In the genomic region with DNA sequence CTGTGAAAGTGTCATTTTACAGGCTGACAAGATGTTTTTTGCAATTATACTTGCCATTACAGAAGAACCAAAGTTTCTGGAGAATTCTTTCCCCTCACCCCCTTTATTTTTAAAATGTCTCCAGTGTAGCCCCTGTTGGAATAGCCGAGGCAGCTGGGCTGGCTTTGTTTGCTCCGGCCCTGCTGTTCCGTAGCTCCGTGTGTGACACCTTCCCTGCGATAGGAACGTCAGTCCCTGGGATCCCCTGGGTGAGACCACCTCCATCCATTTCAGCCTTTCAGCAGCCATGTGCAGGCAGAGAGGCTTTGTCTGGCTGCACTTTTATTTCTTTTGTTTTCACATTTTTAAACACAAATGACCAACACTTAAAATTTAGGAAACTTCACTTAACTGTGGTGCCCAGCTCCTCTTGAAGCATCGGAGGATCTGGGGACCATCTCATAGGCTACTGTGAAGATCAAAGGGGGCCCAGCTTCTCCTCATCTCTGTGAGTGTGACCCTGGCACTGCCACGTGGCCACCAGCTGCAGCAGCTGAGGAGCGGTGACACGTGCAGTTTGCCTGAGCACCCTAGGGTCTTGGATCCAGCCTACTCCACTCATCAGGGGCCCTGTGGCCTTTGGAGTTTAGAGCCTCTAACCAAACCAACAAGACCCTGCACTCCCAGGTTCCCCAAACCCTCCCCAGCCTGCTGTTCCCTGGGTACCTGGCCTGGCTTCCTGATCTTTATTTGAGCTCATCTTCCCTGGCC, we compare ENCODE assay signal across 30 cellular contexts.
"Had no signal": no experiment of that assay in that cellular context is flagged by ENCODE, and none has a peak within 500 bp of the region (broad histone marks: within the 10 kb centered on the region; RNA-seq: fewer than 3 reads in every experiment).

No MANE protein-coding gene starts in this region.

- ATAC-seq: activated T-cell treated with anti-CD3 and anti-CD28 coated beads, Interleukin-2, amount 50 U/mL, for 4 hours; Right ventricle myocardium inferior; SK-N-SH treated with all-trans-retinoic acid at 6 μM for 48 hours; T-cell; T-helper 17 cell had no signal

- H3K27ac Mint-ChIP-seq: activated CD4-positive, alpha-beta memory T cell treated with anti-CD3 and anti-CD28 coated beads for 36 hours; activated T-helper 1 cell treated with anti-CD3 and anti-CD28 coated beads, Interleukin-12 subunit alpha, Interleukin-12 subunit beta, Interleukin-2, Interleukin-4 antibody, amounts not matched to agents 30 ng/mL and 10 ng/mL and 1 ng/mL, durations not matched to agents 14 hours and 24 hours and 36 hours; T-cell; T-helper 17 cell had no signal

- H3K4me1 Mint-ChIP-seq: T-cell had no signal

- H3K4me3 ChIP-seq: adrenal gland, PC-9 had no signal

- H3K9me3 Mint-ChIP-seq: activated CD4-positive, alpha-beta memory T cell treated with anti-CD3 and anti-CD28 coated beads for 36 hours; activated T-cell treated with anti-CD3 and anti-CD28 coated beads, Interleukin-2, amount 50 U/mL, for 4 hours; activated T-helper 1 cell treated with anti-CD3 and anti-CD28 coated beads, Interleukin-12 subunit alpha, Interleukin-12 subunit beta, Interleukin-2, Interleukin-4 antibody, amounts not matched to agents 30 ng/mL and 10 ng/mL and 1 ng/mL, durations not matched to agents 14 hours and 24 hours and 36 hours; T-cell had no signal

- H3K9me3 ChIP-seq: adrenal gland had no signal

- H2AFZ ChIP-seq: PC-9 had no signal

- H3K27me3 ChIP-seq: adrenal gland had no signal

- H3K4me2 ChIP-seq: PC-9 had no signal

- H3K27me3 Mint-ChIP-seq: activated CD4-positive, alpha-beta memory T cell treated with anti-CD3 and anti-CD28 coated beads for 36 hours; T-cell; T-helper 17 cell had no signal

- FAIRE-seq: RCC 7860 had no signal

- H3K27ac ChIP-seq: adrenal gland, PC-9, RWPE1, WERI-Rb-1 had no signal

- DNase-seq: activated CD4-positive, alpha-beta memory T cell treated with anti-CD3 and anti-CD28 coated beads for 36 hours; activated CD4-positive, alpha-beta T cell treated with anti-CD3 and anti-CD28 coated beads, Interleukin-2, amount 50 U/mL, for 1 hour; activated CD8-positive, alpha-beta memory T cell treated with anti-CD3 and anti-CD28 coated beads, Interleukin-2, amount 50 U/mL, for 4 hours; activated gamma-delta T cell treated with Interleukin-2 at 50 U/mL for 16 hours; activated naive CD4-positive, alpha-beta T cell treated with anti-CD3 and anti-CD28 coated beads, Interleukin-2, amount 50 U/mL, for 16 hours; activated T-cell treated with anti-CD3 and anti-CD28 coated beads for 4 hours; activated T-cell treated with anti-CD3 and anti-CD28 coated beads, Interleukin-2, amount 50 U/mL, for 4 hours; adrenal gland; KG1; MM.1S; MV-4-11; NCI-H1092; NCI-H1436 treated with DMSO at 0.1 percent for 48 hours; NCI-H1694 treated with DMSO at 0.1 percent for 48 hours; NCI-H2029; NCI-H2171; NCI-H510A; NCI-H526; NCI-H748 treated with DMSO at 0.1 percent for 48 hours; NK-92 treated with Interleukin-12 subunit alpha and Interleukin-12 subunit beta, amount 100 ng/mL, for 24 hours; PC-9; SIG-M5; T-cell; T-helper 17 cell; WERI-Rb-1 had no signal

- H3K4me1 ChIP-seq: adrenal gland had no signal

- H3K4me3 Mint-ChIP-seq: activated CD4-positive, alpha-beta memory T cell treated with anti-CD3 and anti-CD28 coated beads for 36 hours; activated T-cell treated with anti-CD3 and anti-CD28 coated beads, Interleukin-2, amount 50 U/mL, for 4 hours; activated T-helper 1 cell treated with anti-CD3 and anti-CD28 coated beads, Interleukin-12 subunit alpha, Interleukin-12 subunit beta, Interleukin-2, Interleukin-4 antibody, amounts not matched to agents 30 ng/mL and 10 ng/mL and 1 ng/mL, durations not matched to agents 14 hours and 24 hours and 36 hours; T-cell; T-helper 17 cell had no signal
